In the genomic region with DNA sequence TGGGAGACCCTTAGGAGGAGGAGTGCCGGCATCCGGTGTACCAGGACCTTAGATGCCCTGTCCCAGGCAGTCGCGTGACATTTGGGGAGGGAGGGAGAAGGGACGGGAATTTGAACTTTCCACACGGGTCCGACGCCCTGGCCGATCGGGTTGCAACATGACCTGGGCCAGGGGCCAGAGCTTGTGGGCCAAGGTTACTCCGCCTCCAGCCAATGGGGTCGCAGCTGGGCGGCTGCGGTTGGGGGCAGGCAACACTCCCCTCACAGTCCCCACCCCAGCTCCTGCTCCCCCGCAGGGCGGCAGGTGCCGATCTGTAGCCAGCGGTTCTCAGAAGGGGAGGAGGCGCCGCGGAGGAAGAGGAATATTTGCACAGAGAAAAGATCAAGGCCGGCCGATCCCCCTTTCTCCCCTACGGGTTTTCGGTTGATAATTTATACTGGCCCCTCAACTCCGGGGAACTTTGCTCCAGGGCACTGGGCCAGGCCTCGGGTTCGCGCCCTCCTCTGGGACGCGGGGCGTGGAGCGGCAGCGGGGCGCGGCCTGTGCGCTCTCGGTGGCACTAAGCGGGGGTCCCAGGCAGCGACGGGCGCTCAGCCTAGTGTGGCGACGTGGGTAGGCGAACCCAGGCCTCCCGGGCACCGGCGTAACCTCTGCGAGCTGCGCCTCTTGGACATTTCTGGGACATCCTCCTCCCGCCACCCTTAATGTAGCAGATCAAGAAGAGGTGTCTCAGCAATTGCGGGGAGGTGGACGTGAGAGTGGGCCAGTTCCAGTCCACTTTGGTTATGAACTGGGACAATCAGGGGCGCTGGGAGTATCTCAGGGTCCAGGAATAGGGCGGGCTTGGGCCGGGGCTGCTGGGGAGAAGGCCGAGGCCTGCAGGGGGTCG, we compare ENCODE assay signal across 1 cellular context.
A peak's percentile ranks its signal among the peaks of the same experiment; 100 is the strongest.
TF ChIP-seq lines count a peak whose summit lies in the region.

No MANE protein-coding gene starts in this region.

TF ChIP-seq in HepG2, 621 proteins besides CTCF, POLR2A, EP300 and RAD21 (continued from another document and continues in another):
- TF ChIP-seq, protein P1, sequence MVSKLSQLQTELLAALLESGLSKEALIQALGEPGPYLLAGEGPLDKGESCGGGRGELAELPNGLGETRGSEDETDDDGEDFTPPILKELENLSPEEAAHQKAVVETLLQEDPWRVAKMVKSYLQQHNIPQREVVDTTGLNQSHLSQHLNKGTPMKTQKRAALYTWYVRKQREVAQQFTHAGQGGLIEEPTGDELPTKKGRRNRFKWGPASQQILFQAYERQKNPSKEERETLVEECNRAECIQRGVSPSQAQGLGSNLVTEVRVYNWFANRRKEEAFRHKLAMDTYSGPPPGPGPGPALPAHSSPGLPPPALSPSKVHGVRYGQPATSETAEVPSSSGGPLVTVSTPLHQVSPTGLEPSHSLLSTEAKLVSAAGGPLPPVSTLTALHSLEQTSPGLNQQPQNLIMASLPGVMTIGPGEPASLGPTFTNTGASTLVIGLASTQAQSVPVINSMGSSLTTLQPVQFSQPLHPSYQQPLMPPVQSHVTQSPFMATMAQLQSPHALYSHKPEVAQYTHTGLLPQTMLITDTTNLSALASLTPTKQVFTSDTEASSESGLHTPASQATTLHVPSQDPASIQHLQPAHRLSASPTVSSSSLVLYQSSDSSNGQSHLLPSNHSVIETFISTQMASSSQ (IDR thresholded peaks at IDR 0.05; ENCODE audit: low read depth) = 0 out of 2 replicates have a peak, but pooled peaks have one; percentile 16
- TF ChIP-seq, protein P1 (CRISPR knock-in tag; IDR thresholded peaks at IDR 0.05; ENCODE audit: borderline replicate concordance) = peak; percentile 90; the same call in 1 of the 2 replicates
- TF ChIP-seq, protein P2, sequence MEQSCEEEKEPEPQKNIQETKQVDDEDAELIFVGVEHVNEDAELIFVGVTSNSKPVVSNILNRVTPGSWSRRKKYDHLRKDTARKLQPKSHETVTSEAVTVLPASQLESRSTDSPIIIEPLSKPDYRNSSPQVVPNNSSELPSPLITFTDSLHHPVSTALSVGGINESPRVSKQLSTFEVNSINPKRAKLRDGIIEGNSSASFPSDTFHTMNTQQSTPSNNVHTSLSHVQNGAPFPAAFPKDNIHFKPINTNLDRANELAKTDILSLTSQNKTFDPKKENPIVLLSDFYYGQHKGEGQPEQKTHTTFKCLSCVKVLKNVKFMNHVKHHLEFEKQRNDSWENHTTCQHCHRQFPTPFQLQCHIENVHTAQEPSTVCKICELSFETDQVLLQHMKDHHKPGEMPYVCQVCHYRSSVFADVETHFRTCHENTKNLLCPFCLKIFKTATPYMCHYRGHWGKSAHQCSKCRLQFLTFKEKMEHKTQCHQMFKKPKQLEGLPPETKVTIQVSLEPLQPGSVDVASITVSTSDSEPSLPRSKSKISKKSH (CRISPR knock-in tag; IDR thresholded peaks at IDR 0.05; ENCODE audit: borderline replicate concordance) = peak; percentile 80; the same call in 1 of the 2 replicates
- TF ChIP-seq ZNF382 (CRISPR knock-in tag; IDR thresholded peaks at IDR 0.05; ENCODE audit: borderline replicate concordance) = no peak
- no peak for TF ChIP-seq RNF2 (conservative IDR thresholded peaks at IDR 0.05; ENCODE audit: low read depth)
- no peak; the same call in 1 of the 2 replicates for TF ChIP-seq ZFP41 (CRISPR knock-in tag; IDR thresholded peaks at IDR 0.05; ENCODE audit: borderline replicate concordance)
- TF ChIP-seq, protein P3, sequence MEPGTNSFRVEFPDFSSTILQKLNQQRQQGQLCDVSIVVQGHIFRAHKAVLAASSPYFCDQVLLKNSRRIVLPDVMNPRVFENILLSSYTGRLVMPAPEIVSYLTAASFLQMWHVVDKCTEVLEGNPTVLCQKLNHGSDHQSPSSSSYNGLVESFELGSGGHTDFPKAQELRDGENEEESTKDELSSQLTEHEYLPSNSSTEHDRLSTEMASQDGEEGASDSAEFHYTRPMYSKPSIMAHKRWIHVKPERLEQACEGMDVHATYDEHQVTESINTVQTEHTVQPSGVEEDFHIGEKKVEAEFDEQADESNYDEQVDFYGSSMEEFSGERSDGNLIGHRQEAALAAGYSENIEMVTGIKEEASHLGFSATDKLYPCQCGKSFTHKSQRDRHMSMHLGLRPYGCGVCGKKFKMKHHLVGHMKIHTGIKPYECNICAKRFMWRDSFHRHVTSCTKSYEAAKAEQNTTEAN (CRISPR knock-in tag; conservative IDR thresholded peaks at IDR 0.05) = 0 out of 2 replicates have a peak, but pooled peaks have one; percentile 16
- no peak for TF ChIP-seq ZEB1 (IDR thresholded peaks at IDR 0.05; ENCODE audit: insufficient replicate concordance, low read depth)
- TF ChIP-seq, protein P4, sequence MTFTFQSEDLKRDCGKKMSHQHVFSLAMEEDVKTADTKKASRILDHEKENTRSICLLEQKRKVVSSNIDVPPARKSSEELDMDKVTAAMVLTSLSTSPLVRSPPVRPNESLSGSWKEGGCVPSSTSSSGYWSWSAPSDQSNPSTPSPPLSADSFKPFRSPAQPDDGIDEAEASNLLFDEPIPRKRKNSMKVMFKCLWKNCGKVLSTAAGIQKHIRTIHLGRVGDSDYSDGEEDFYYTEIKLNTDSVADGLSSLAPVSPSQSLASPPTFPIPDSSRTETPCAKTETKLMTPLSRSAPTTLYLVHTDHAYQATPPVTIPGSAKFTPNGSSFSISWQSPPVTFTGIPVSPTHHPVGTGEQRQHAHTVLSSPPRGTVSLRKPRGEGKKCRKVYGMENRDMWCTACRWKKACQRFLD (CRISPR knock-in tag; IDR thresholded peaks at IDR 0.05; ENCODE audit: borderline replicate concordance) = 0 out of 2 replicates have a peak, but pooled peaks have one; percentile 68
- TF ChIP-seq ERF (CRISPR knock-in tag; IDR thresholded peaks at IDR 0.05) = peak; percentile 85
- no peak for TF ChIP-seq ZBTB3 (CRISPR knock-in tag; IDR thresholded peaks at IDR 0.05; ENCODE audit: borderline replicate concordance, low read depth)
- TF ChIP-seq, protein P5, sequence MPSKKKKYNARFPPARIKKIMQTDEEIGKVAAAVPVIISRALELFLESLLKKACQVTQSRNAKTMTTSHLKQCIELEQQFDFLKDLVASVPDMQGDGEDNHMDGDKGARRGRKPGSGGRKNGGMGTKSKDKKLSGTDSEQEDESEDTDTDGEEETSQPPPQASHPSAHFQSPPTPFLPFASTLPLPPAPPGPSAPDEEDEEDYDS (CRISPR knock-in tag; IDR thresholded peaks at IDR 0.05) = peak; percentile 78
- no peak; the same call in 1 of the 2 replicates for TF ChIP-seq NR1H2 (CRISPR knock-in tag; IDR thresholded peaks at IDR 0.05; ENCODE audit: borderline replicate concordance, low read depth)
- TF ChIP-seq IRX3 (CRISPR knock-in tag; IDR thresholded peaks at IDR 0.05; ENCODE audit: borderline replicate concordance, low read depth) = no peak
- TF ChIP-seq, protein P6, sequence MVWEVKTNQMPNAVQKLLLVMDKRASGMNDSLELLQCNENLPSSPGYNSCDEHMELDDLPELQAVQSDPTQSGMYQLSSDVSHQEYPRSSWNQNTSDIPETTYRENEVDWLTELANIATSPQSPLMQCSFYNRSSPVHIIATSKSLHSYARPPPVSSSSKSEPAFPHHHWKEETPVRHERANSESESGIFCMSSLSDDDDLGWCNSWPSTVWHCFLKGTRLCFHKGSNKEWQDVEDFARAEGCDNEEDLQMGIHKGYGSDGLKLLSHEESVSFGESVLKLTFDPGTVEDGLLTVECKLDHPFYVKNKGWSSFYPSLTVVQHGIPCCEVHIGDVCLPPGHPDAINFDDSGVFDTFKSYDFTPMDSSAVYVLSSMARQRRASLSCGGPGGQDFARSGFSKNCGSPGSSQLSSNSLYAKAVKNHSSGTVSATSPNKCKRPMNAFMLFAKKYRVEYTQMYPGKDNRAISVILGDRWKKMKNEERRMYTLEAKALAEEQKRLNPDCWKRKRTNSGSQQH (CRISPR knock-in tag; IDR thresholded peaks at IDR 0.05; ENCODE audit: low read depth) = peak; percentile 81
- TF ChIP-seq, protein P7, sequence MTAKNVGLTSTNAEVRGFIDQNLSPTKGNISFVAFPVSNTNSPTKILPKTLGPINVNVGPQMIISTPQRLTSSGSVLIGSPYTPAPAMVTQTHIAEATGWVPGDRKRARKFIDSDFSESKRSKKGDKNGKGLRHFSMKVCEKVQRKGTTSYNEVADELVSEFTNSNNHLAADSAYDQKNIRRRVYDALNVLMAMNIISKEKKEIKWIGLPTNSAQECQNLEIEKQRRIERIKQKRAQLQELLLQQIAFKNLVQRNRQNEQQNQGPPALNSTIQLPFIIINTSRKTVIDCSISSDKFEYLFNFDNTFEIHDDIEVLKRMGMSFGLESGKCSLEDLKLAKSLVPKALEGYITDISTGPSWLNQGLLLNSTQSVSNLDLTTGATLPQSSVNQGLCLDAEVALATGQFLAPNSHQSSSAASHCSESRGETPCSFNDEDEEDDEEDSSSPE (CRISPR knock-in tag; IDR thresholded peaks at IDR 0.05) = peak; percentile 74; the same call in 1 of the 2 replicates
- TF ChIP-seq FOSL1 (CRISPR knock-in tag; IDR thresholded peaks at IDR 0.05; ENCODE audit: borderline replicate concordance) = no peak
- TF ChIP-seq, protein P8, sequence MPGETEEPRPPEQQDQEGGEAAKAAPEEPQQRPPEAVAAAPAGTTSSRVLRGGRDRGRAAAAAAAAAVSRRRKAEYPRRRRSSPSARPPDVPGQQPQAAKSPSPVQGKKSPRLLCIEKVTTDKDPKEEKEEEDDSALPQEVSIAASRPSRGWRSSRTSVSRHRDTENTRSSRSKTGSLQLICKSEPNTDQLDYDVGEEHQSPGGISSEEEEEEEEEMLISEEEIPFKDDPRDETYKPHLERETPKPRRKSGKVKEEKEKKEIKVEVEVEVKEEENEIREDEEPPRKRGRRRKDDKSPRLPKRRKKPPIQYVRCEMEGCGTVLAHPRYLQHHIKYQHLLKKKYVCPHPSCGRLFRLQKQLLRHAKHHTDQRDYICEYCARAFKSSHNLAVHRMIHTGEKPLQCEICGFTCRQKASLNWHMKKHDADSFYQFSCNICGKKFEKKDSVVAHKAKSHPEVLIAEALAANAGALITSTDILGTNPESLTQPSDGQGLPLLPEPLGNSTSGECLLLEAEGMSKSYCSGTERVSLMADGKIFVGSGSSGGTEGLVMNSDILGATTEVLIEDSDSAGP (CRISPR knock-in tag; IDR thresholded peaks at IDR 0.05; ENCODE audit: borderline replicate concordance) = peak; percentile 90
- TF ChIP-seq, protein P9, sequence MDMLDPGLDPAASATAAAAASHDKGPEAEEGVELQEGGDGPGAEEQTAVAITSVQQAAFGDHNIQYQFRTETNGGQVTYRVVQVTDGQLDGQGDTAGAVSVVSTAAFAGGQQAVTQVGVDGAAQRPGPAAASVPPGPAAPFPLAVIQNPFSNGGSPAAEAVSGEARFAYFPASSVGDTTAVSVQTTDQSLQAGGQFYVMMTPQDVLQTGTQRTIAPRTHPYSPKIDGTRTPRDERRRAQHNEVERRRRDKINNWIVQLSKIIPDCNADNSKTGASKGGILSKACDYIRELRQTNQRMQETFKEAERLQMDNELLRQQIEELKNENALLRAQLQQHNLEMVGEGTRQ (IDR thresholded peaks at IDR 0.05; ENCODE audit: low read depth, low read length) = no peak
- TF ChIP-seq, protein P9 (CRISPR knock-in tag; IDR thresholded peaks at IDR 0.05; ENCODE audit: borderline replicate concordance) = peak; percentile 65
- no peak for TF ChIP-seq STAG1 (CRISPR knock-in tag; IDR thresholded peaks at IDR 0.05)
- peak; percentile 81; the same call in 1 of the 2 replicates for TF ChIP-seq KDM2A (CRISPR knock-in tag; IDR thresholded peaks at IDR 0.05; ENCODE audit: borderline replicate concordance, low read depth)
- TF ChIP-seq, protein P10, sequence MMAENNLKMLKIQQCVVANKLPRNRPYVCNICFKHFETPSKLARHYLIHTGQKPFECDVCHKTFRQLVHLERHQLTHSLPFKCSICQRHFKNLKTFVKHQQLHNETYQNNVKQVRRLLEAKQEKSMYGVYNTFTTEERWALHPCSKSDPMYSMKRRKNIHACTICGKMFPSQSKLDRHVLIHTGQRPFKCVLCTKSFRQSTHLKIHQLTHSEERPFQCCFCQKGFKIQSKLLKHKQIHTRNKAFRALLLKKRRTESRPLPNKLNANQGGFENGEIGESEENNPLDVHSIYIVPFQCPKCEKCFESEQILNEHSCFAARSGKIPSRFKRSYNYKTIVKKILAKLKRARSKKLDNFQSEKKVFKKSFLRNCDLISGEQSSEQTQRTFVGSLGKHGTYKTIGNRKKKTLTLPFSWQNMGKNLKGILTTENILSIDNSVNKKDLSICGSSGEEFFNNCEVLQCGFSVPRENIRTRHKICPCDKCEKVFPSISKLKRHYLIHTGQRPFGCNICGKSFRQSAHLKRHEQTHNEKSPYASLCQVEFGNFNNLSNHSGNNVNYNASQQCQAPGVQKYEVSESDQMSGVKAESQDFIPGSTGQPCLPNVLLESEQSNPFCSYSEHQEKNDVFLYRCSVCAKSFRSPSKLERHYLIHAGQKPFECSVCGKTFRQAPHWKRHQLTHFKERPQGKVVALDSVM (CRISPR knock-in tag; IDR thresholded peaks at IDR 0.05) = peak; percentile 70
- TF ChIP-seq ISL2 (CRISPR knock-in tag; IDR thresholded peaks at IDR 0.05) = no peak; the same call in 1 of the 2 replicates
- TF ChIP-seq NFYB (CRISPR knock-in tag; IDR thresholded peaks at IDR 0.05) = peak; percentile 75
- TF ChIP-seq, protein P11, sequence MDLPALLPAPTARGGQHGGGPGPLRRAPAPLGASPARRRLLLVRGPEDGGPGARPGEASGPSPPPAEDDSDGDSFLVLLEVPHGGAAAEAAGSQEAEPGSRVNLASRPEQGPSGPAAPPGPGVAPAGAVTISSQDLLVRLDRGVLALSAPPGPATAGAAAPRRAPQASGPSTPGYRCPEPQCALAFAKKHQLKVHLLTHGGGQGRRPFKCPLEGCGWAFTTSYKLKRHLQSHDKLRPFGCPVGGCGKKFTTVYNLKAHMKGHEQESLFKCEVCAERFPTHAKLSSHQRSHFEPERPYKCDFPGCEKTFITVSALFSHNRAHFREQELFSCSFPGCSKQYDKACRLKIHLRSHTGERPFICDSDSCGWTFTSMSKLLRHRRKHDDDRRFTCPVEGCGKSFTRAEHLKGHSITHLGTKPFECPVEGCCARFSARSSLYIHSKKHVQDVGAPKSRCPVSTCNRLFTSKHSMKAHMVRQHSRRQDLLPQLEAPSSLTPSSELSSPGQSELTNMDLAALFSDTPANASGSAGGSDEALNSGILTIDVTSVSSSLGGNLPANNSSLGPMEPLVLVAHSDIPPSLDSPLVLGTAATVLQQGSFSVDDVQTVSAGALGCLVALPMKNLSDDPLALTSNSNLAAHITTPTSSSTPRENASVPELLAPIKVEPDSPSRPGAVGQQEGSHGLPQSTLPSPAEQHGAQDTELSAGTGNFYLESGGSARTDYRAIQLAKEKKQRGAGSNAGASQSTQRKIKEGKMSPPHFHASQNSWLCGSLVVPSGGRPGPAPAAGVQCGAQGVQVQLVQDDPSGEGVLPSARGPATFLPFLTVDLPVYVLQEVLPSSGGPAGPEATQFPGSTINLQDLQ (CRISPR knock-in tag; IDR thresholded peaks at IDR 0.05) = no peak; the same call in none of the 2 replicates
- TF ChIP-seq ZNF562 (CRISPR knock-in tag; IDR thresholded peaks at IDR 0.05; ENCODE audit: borderline replicate concordance) = no peak
